13 cellular contexts compared by ENCODE assay signal in the genomic region with DNA sequence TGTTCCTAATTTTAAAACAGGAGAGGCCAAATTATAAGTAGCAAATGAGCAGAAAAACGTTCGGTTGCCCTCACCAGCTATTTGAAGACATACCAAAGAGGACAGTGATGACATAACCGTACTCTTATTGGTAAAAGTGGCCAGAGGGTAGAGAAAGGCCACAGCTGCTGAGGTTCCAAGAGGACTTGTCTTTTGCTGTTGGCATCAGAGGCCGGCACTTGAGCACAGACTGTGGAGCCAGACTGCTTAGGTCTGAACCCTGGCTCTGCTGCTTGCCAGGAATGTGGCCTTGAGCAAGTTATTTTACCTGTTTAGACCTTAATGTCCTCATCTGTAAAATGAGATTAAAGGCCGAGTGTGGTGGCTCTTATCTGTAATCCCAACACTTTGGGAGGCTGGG. TPM values are rescaled to one million over a fixed set of nuclear protein-coding genes. Genes with fewer than 3 reads are reported as not detected.
DNase-seq lines count a peak whose midpoint lies in the region; ATAC-seq lines count a peak whose summit lies in the region.
"Had no signal": no experiment of that assay in that cellular context is flagged by ENCODE, and none has a peak within 500 bp of the region (broad histone marks: within the 10 kb centered on the region; RNA-seq: fewer than 3 reads in every experiment).

No MANE protein-coding gene starts in this region.

- no peak overlapping the region for H3K4me3 Mint-ChIP-seq in activated CD4-positive, alpha-beta T cell treated with anti-CD3 and anti-CD28 coated beads, Interleukin-2, amount 10 ng/mL, durations not matched to agents 24 days and 14 days
- H3K4me3 Mint-ChIP-seq: B cell; CD8-positive, alpha-beta T cell had no signal

- no peaks in the 10 kb centered on the region for H3K36me3 Mint-ChIP-seq in activated CD4-positive, alpha-beta T cell treated with anti-CD3 and anti-CD28 coated beads, Interleukin-2, amount 10 ng/mL, durations not matched to agents 24 days and 14 days (ENCODE audit: low read depth)
- H3K36me3 Mint-ChIP-seq: CD8-positive, alpha-beta T cell had no signal

- no peaks in the 10 kb centered on the region for H3K9me3 Mint-ChIP-seq in activated CD4-positive, alpha-beta T cell treated with anti-CD3 and anti-CD28 coated beads, Interleukin-2, amount 10 ng/mL, durations not matched to agents 24 days and 14 days
- H3K9me3 Mint-ChIP-seq: CD8-positive, alpha-beta T cell had no signal

- no peak overlapping the region for H3K27ac Mint-ChIP-seq in activated CD4-positive, alpha-beta T cell treated with anti-CD3 and anti-CD28 coated beads, Interleukin-2, amount 10 ng/mL, durations not matched to agents 24 days and 14 days
- H3K27ac Mint-ChIP-seq: B cell; CD8-positive, alpha-beta T cell had no signal

- intact Hi-C loops in cardiac septum (cut with DNase I) = no loop called here
- intact Hi-C loops in left cardiac atrium (cut with DNase I) = no loop called here
- intact Hi-C loops in posterior vena cava (cut with DNase I) = loop anchor here in 1 of 2 donors (10.0 kb wide), 1 partner anchor 400 kb away; no protein-coding TSS in a partner anchor
- intact Hi-C loops in activated CD4-positive, alpha-beta T cell treated with anti-CD3 and anti-CD28 coated beads, Interleukin-2, amount 10 ng/mL, durations not matched to agents 24 days and 14 days (cut with micrococcal nuclease) = no loop called here

- peaks cover 14% of the 10 kb centered on the region for H3K27me3 Mint-ChIP-seq in activated CD4-positive, alpha-beta T cell treated with anti-CD3 and anti-CD28 coated beads, Interleukin-2, amount 10 ng/mL, durations not matched to agents 24 days and 14 days

- peak; percentile 61 for DNase-seq in cardiac septum (ENCODE audit: low spot score)
- no peak for DNase-seq in left cardiac atrium
- peak; percentile 30 for DNase-seq in left lobe of liver (ENCODE audit: low spot score)
- peak; percentile 45 for DNase-seq in posterior vena cava (ENCODE audit: low spot score)
- DNase-seq in activated CD4-positive, alpha-beta T cell treated with anti-CD3 and anti-CD28 coated beads, Interleukin-2, amount 10 ng/mL, durations not matched to agents 24 days and 14 days = no peak
- no peak for DNase-seq in GOT3 (lab: John Stamatoyannopoulos, UW)
- DNase-seq in NCI-H2029 treated with DMSO at 0.1 percent for 48 hours (lab: John Stamatoyannopoulos, UW) = no peak
- DNase-seq: Calu3; CD8-positive, alpha-beta T cell; DMS79 treated with DMSO at 0.1 percent for 48 hours had no signal

- ATAC-seq in left cardiac atrium (no peak), left lobe of liver (no peak)
- ATAC-seq: CD8-positive, alpha-beta T cell; HepG2 had no signal

- no peaks in the 10 kb centered on the region for H3K4me1 Mint-ChIP-seq in activated CD4-positive, alpha-beta T cell treated with anti-CD3 and anti-CD28 coated beads, Interleukin-2, amount 10 ng/mL, durations not matched to agents 24 days and 14 days
- H3K4me1 Mint-ChIP-seq: B cell had no signal

RNA-seq across cellular contexts. Expression of a gene that starts 14.9 kb away (rescaled TPM):
- total RNA-seq in cardiac septum (not detected), left cardiac atrium (not detected), left lobe of liver (not detected), posterior vena cava (not detected)
- not detected in 2 replicates for total RNA-seq in activated CD4-positive, alpha-beta T cell treated with anti-CD3 and anti-CD28 coated beads, Interleukin-2, amount 10 ng/mL, durations not matched to agents 24 days and 14 days
- total RNA-seq: A172; B cell; Calu3; CD8-positive, alpha-beta T cell; HepG2 had no signal

RNA-seq across cellular contexts. Expression of a gene that starts 39.2 kb away (rescaled TPM):
- total RNA-seq in cardiac septum (29.8 TPM), left cardiac atrium (10 to 100 TPM; 25.4 to 27.0 TPM), left lobe of liver (12.3 TPM), posterior vena cava (10 to 100 TPM; 28.8 to 32.2 TPM)
- total RNA-seq in activated CD4-positive, alpha-beta T cell treated with anti-CD3 and anti-CD28 coated beads, Interleukin-2, amount 10 ng/mL, durations not matched to agents 24 days and 14 days = 1.9 and 3.1 TPM in 2 replicates

RNA-seq across cellular contexts. Expression of a gene that starts 53.5 kb away (rescaled TPM):
- total RNA-seq in cardiac septum (19.7 TPM), left cardiac atrium (10 to 100 TPM; 17.3 to 21.4 TPM), left lobe of liver (6.0 TPM), posterior vena cava (10 to 100 TPM; 25.6 to 28.1 TPM)
- total RNA-seq in activated CD4-positive, alpha-beta T cell treated with anti-CD3 and anti-CD28 coated beads, Interleukin-2, amount 10 ng/mL, durations not matched to agents 24 days and 14 days = 40.4 and 41.3 TPM in 2 replicates

Comparison
In these comparisons a context has a peak if more than half of its experiments do, and no peak if none do; other contexts are left out.
1. DNase-seq: peak in cardiac septum (single experiment), left lobe of liver (single experiment) and posterior vena cava (single experiment); none in left cardiac atrium (single experiment), activated CD4-positive, alpha-beta T cell treated with anti-CD3 and anti-CD28 coated beads, Interleukin-2, amount 10 ng/mL, durations not matched to agents 24 days and 14 days (single experiment), GOT3 (single experiment) and NCI-H2029 treated with DMSO at 0.1 percent for 48 hours (single experiment).